ENCODE assay signal across 33 cellular contexts in the genomic region with DNA sequence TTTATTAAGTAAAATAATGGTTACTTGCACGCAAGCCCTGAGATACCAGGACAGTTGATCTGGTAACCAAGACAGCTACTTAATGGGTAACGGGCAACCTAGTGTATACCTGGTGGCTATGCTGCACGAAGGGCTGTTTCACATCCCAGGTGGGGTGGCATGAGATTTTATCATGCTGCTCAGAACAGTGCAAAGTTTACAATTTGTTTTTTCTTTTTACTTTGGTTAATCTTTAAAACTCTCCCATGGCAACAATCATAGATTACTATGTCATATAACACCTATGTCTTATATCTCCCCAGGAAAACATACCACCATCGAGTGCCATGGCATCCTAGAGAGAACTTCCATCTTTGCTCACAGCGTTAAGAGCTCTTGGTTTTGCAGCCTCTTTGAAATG. TPM values are rescaled to one million over a fixed set of nuclear protein-coding genes. Genes with fewer than 3 reads are reported as not detected.
"Had no signal": no experiment of that assay in that cellular context is flagged by ENCODE, and none has a peak within 500 bp of the region (broad histone marks: within the 10 kb centered on the region; RNA-seq: fewer than 3 reads in every experiment).

No MANE protein-coding gene starts in this region.

- H3K4me3 Mint-ChIP-seq: activated CD4-positive, alpha-beta T cell treated with anti-CD3 and anti-CD28 coated beads for 36 hours; activated CD4-positive, alpha-beta T cell treated with anti-CD3 and anti-CD28 coated beads, Interleukin-2, amount 10 ng/mL, durations not matched to agents 7 days and 5 days; activated CD8-positive, alpha-beta T cell treated with anti-CD3 and anti-CD28 coated beads, Interleukin-2, amount 10 ng/mL, durations not matched to agents 7 days and 5 days; activated naive CD4-positive, alpha-beta T cell treated with anti-CD3 and anti-CD28 coated beads for 36 hours; activated T-cell treated with anti-CD3 and anti-CD28 coated beads, Interleukin-2, amount 50 U/mL, for 4 hours; activated T-helper 1 cell treated with anti-CD3 and anti-CD28 coated beads, Interleukin-12 subunit alpha, Interleukin-12 subunit beta, Interleukin-2, Interleukin-4 antibody, amounts not matched to agents 30 ng/mL and 10 ng/mL and 1 ng/mL, durations not matched to agents 14 hours and 24 hours and 36 hours; brain; T-helper 1 cell treated with Interleukin-12 subunit alpha and Interleukin-12 subunit beta and Interleukin-4 antibody, amounts not matched to agents 30 μg/mL and 1 μg/mL, for 36 hours; T-helper 2 cell treated with Interferon-gamma antibody and Interleukin-4, amounts not matched to agents 5 μg/mL and 100 μg/mL, for 36 hours; WTC11 had no signal

- ATAC-seq: activated CD4-positive, alpha-beta T cell treated with anti-CD3 and anti-CD28 coated beads for 36 hours; activated CD4-positive, CD25-positive, alpha-beta regulatory T cell treated with anti-CD3 and anti-CD28 coated beads, Interleukin-2, amount 50 U/mL, for 24 hours; activated CD8-positive, alpha-beta T cell treated with anti-CD3 and anti-CD28 coated beads, Interleukin-2, amount 10 ng/mL, durations not matched to agents 7 days and 5 days; activated naive CD4-positive, alpha-beta T cell treated with anti-CD3 and anti-CD28 coated beads, Interleukin-2, amount 50 U/mL, for 72 hours; activated T-cell treated with anti-CD3 and anti-CD28 coated beads, Interleukin-2, amount 50 U/mL, for 4 hours; WTC11 had no signal

- H3K9me3 ChIP-seq: SJSA1 had no signal

- DNase-seq: activated CD4-positive, alpha-beta T cell treated with anti-CD3 and anti-CD28 coated beads for 36 hours; activated CD4-positive, alpha-beta T cell treated with anti-CD3 and anti-CD28 coated beads, Interleukin-2, amount 10 ng/mL, durations not matched to agents 7 days and 5 days; activated CD4-positive, alpha-beta T cell treated with anti-CD3 and anti-CD28 coated beads, Interleukin-2, amount 50 U/mL, for 48 hours; activated CD8-positive, alpha-beta T cell treated with anti-CD3 and anti-CD28 coated beads, Interleukin-2, amount 10 ng/mL, durations not matched to agents 7 days and 5 days; activated gamma-delta T cell treated with Interleukin-2 at 50 U/mL for 16 hours; activated naive CD4-positive, alpha-beta T cell treated with anti-CD3 and anti-CD28 coated beads for 36 hours; activated T-cell treated with anti-CD3 and anti-CD28 coated beads for 4 hours; activated T-cell treated with anti-CD3 and anti-CD28 coated beads, Interleukin-2, amount 50 U/mL, for 4 hours; adrenal gland; central memory CD4-positive, alpha-beta T cell; Karpas-422; NCI-H1105; NCI-H1436; NCI-H1694; NCI-H2029; NCI-H345; NCI-H524 treated with DMSO at 0.1 percent for 48 hours; Peyer's patch; RPMI8226; SHP77 treated with DMSO at 0.1 percent for 48 hours; SK-N-SH had no signal

- H3K27ac Mint-ChIP-seq: activated CD4-positive, alpha-beta T cell treated with anti-CD3 and anti-CD28 coated beads for 36 hours; activated CD4-positive, alpha-beta T cell treated with anti-CD3 and anti-CD28 coated beads, Interleukin-2, amount 10 ng/mL, durations not matched to agents 7 days and 5 days; activated CD8-positive, alpha-beta T cell treated with anti-CD3 and anti-CD28 coated beads, Interleukin-2, amount 10 ng/mL, durations not matched to agents 7 days and 5 days; activated naive CD4-positive, alpha-beta T cell treated with anti-CD3 and anti-CD28 coated beads for 36 hours; activated naive CD4-positive, alpha-beta T cell treated with anti-CD3 and anti-CD28 coated beads, Interleukin-2, amount 50 U/mL, for 72 hours; activated T-helper 1 cell treated with anti-CD3 and anti-CD28 coated beads, Interleukin-12 subunit alpha, Interleukin-12 subunit beta, Interleukin-2, Interleukin-4 antibody, amounts not matched to agents 30 ng/mL and 10 ng/mL and 1 ng/mL, durations not matched to agents 14 hours and 24 hours and 36 hours; T-helper 1 cell treated with Interleukin-12 subunit alpha and Interleukin-12 subunit beta and Interleukin-4 antibody, amounts not matched to agents 30 μg/mL and 1 μg/mL, for 36 hours; T-helper 2 cell treated with Interferon-gamma antibody and Interleukin-4, amounts not matched to agents 5 μg/mL and 100 μg/mL, for 36 hours had no signal

- H3K36me3 ChIP-seq: Peyer's patch, SJSA1 had no signal

- H3K4me3 ChIP-seq: adrenal gland, Peyer's patch, SJSA1 had no signal

- H3K4me1 Mint-ChIP-seq: activated CD4-positive, alpha-beta T cell treated with anti-CD3 and anti-CD28 coated beads for 36 hours; activated CD4-positive, alpha-beta T cell treated with anti-CD3 and anti-CD28 coated beads, Interleukin-2, amount 10 ng/mL, durations not matched to agents 7 days and 5 days; WTC11 had no signal

- H3K27me3 ChIP-seq: adrenal gland, Peyer's patch, SJSA1 had no signal

- H3K27me3 Mint-ChIP-seq: activated CD4-positive, alpha-beta T cell treated with anti-CD3 and anti-CD28 coated beads for 36 hours had no signal

- H3K27ac ChIP-seq: Peyer's patch, SJSA1 had no signal

- H3K4me1 ChIP-seq: adrenal gland, Peyer's patch had no signal

RNA-seq across cellular contexts. Expression of gene SLC28A1, which starts 32.2 kb away (rescaled TPM):
- total RNA-seq: activated CD4-positive, alpha-beta T cell treated with anti-CD3 and anti-CD28 coated beads for 36 hours; activated CD4-positive, alpha-beta T cell treated with anti-CD3 and anti-CD28 coated beads, Interleukin-2, amount 10 ng/mL, durations not matched to agents 7 days and 5 days; activated CD8-positive, alpha-beta T cell treated with anti-CD3 and anti-CD28 coated beads, Interleukin-2, amount 10 ng/mL, durations not matched to agents 7 days and 5 days; activated naive CD4-positive, alpha-beta T cell treated with anti-CD3 and anti-CD28 coated beads for 36 hours; activated T-cell treated with anti-CD3 and anti-CD28 coated beads, Interleukin-2, amount 50 U/mL, for 4 hours; activated T-helper 1 cell treated with anti-CD3 and anti-CD28 coated beads, Interleukin-12 subunit alpha, Interleukin-12 subunit beta, Interleukin-2, Interleukin-4 antibody, amounts not matched to agents 30 ng/mL and 10 ng/mL and 1 ng/mL, durations not matched to agents 14 hours and 24 hours and 36 hours; astrocyte; bronchial epithelial cell; MCF 10A; NCI-H460; SJSA1; WTC11 had no signal
- polyA plus RNA-seq: SK-N-SH had no signal
